Comparison of ENCODE assay signal across 9 cellular contexts in the genomic region with DNA sequence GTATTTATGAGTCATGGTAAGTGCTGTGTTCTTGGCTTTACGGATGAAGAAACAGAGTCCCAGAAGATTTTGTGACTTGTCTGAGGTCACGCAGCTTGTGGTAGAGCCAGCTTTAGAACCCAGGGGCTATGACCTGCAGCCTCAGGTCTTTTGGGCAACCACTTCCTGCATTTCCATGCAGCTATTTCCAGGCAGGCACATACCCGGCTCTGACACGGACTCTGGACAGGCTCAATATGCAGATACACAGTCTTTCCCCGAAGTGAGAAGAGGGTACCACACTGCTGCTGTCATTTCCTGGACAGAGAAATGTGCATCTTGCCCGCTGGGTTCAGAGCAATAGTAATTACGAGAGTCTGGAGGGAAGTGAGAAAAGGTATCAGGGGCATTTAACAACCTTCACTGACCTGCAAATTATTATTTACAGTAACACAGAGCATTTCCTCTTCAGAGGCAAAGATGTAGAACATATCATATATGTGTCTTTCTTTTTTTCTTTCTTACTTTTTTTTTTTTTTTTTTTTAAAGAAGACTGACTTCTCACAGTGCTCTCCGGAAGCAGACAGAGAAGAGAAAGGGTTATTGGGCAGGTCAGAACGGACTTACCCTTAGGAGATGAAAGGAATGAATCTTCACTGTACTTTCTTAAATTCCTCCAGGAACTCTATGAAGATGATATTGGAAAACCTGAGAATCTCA.
DNase-seq lines count a peak whose midpoint lies in the region; ATAC-seq and TF ChIP-seq lines count a peak whose summit lies in the region.
"Had no signal": no experiment of that assay in that cellular context is flagged by ENCODE, and none has a peak within 500 bp of the region (broad histone marks: within the 10 kb centered on the region; RNA-seq: fewer than 3 reads in every experiment).

No MANE protein-coding gene starts in this region.

- intact Hi-C loops in Calu3 (cut with micrococcal nuclease; ENCODE audit: unreplicated experiment), result no loop called here

- ATAC-seq in GM21447 (IDR thresholded peaks at IDR 0.05; ENCODE audit: unreplicated experiment), result peak; percentile 94
- ATAC-seq in activated T-helper 17 cell treated with anti-CD3 and anti-CD28 coated beads, Interleukin-2, amount 50 U/mL, for 72 hours (replicated peaks), result peak; percentile 88

- DNase-seq in GM10266 (ENCODE audit: extremely low spot score), result peak; percentile 41
- DNase-seq in stimulated activated CD4-positive, alpha-beta T cell treated with anti-CD3 and anti-CD28 coated beads, TNF-alpha, amount 100 ng/mL, for 48 hours (ENCODE audit: low read depth in 3 of 3), result peak; percentile 34 to 65 (median 36)
- no peak for DNase-seq in Calu3
- no peak for DNase-seq in NCI-H187 treated with DMSO at 0.1 percent for 48 hours (lab: John Stamatoyannopoulos, UW)
- DNase-seq in NCI-H1105 (lab: John Stamatoyannopoulos, UW), result no peak

- H3K36me3 Mint-ChIP-seq in IgD-negative memory B cell (peaks cover 2% of the 10 kb centered on the region), Calu3 (ENCODE audit: insufficient read depth, unreplicated experiment) (no peaks in the 10 kb centered on the region)
- no peaks in the 10 kb centered on the region for H3K36me3 Mint-ChIP-seq in activated T-helper 17 cell treated with anti-CD3 and anti-CD28 coated beads, Interleukin-2, amount 50 U/mL, for 72 hours (ENCODE audit: low read depth)

- H3K27me3 Mint-ChIP-seq in IgD-negative memory B cell (peaks cover 6% of the 10 kb centered on the region), Calu3 (ENCODE audit: unreplicated experiment) (peaks cover 16% of the 10 kb centered on the region)
- H3K27me3 Mint-ChIP-seq in activated T-helper 17 cell treated with anti-CD3 and anti-CD28 coated beads, Interleukin-2, amount 50 U/mL, for 72 hours, result peaks cover 8% of the 10 kb centered on the region

- BruUV-seq in Calu3 (replicated peaks; lab: Mats Ljungman, UMichigan), result no TSS peak

- no peaks in the 10 kb centered on the region for H3K9me3 Mint-ChIP-seq in IgD-negative memory B cell
- H3K9me3 Mint-ChIP-seq in activated T-helper 17 cell treated with anti-CD3 and anti-CD28 coated beads, Interleukin-2, amount 50 U/mL, for 72 hours, result peaks cover 5% of the 10 kb centered on the region
- H3K9me3 Mint-ChIP-seq in Calu3 (ENCODE audit: low read depth, unreplicated experiment), result no peaks in the 10 kb centered on the region
- H3K9me3 Mint-ChIP-seq: dendritic cell treated with granulocyte-macrophage colony-stimulating factor and Interleukin-4, amounts not matched to agents 40 ng/mL and 50 ng/mL, for 4 days had no signal

- TF ChIP-seq CTCF in GM10266 (IDR thresholded peaks at IDR 0.05; ENCODE audit: control insufficient read depth, insufficient read depth, low read depth, missing control alignments), result no peak
- TF ChIP-seq CTCF in Calu3 (IDR thresholded peaks at IDR 0.05; ENCODE audit: unreplicated experiment), result no peak

- CTCF ChIA-PET in Calu3 (lab: Charles Lee), result no interaction called here

- peaks cover 18 to 24% (median 24%) of the 10 kb centered on the region in 3 donors for H3K4me1 Mint-ChIP-seq in IgD-negative memory B cell
- H3K4me1 Mint-ChIP-seq in activated T-helper 17 cell treated with anti-CD3 and anti-CD28 coated beads, Interleukin-2, amount 50 U/mL, for 72 hours, result peaks cover 44% of the 10 kb centered on the region
- H3K4me1 Mint-ChIP-seq in Calu3 (ENCODE audit: low read depth, unreplicated experiment), result no peaks in the 10 kb centered on the region

- H3K27ac Mint-ChIP-seq in IgD-negative memory B cell, result peak overlapping the region in 2 of 3 donors; percentile 2 to 16
- H3K27ac Mint-ChIP-seq in activated T-helper 17 cell treated with anti-CD3 and anti-CD28 coated beads, Interleukin-2, amount 50 U/mL, for 72 hours, result peak overlapping the region; percentile 95
- H3K27ac Mint-ChIP-seq in Calu3 (ENCODE audit: unreplicated experiment), result no peak overlapping the region
- H3K27ac Mint-ChIP-seq: dendritic cell treated with granulocyte-macrophage colony-stimulating factor and Interleukin-4, amounts not matched to agents 40 ng/mL and 50 ng/mL, for 4 days had no signal

- H3K4me3 Mint-ChIP-seq in IgD-negative memory B cell (peak overlapping the region; percentile 1 to 75 (median 38)), Calu3 (ENCODE audit: low read depth, unreplicated experiment) (no peak overlapping the region)
- H3K4me3 Mint-ChIP-seq in activated T-helper 17 cell treated with anti-CD3 and anti-CD28 coated beads, Interleukin-2, amount 50 U/mL, for 72 hours, result peak overlapping the region; percentile 69
- H3K4me3 Mint-ChIP-seq: dendritic cell treated with granulocyte-macrophage colony-stimulating factor and Interleukin-4, amounts not matched to agents 40 ng/mL and 50 ng/mL, for 4 days had no signal

Comparison
In these comparisons a context has a peak if more than half of its experiments do, and no peak if none do; other contexts are left out.
1. DNase-seq: peak in GM10266 (single experiment) and stimulated activated CD4-positive, alpha-beta T cell treated with anti-CD3 and anti-CD28 coated beads, TNF-alpha, amount 100 ng/mL, for 48 hours (3 of 3); none in Calu3 (single experiment), NCI-H187 treated with DMSO at 0.1 percent for 48 hours (single experiment) and NCI-H1105 (single experiment).